In the genomic region with DNA sequence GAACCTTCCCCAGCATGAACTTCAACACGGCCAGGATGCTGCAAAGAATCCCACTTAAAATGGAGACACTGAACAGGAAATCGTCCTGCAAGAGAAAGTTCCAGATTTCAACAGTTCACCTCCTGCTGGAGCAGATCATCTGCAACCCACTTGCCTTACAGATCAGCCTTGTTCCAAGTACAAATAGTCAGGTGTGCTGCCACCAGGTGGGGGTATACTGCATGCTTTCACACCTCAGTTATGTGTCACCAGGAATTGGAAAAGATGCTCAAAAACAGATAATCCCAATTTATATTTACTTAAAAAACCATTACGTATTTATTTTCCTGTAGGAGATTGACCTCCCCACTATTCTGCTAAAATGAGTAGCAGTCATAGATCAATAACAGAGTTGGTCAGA, we compare ENCODE assay signal across 9 cellular contexts.
DNase-seq lines count a peak whose midpoint lies in the region; ATAC-seq and TF ChIP-seq lines count a peak whose summit lies in the region.
"Had no signal": no experiment of that assay in that cellular context is flagged by ENCODE, and none has a peak within 500 bp of the region (broad histone marks: within the 10 kb centered on the region; RNA-seq: fewer than 3 reads in every experiment).

No MANE protein-coding gene starts in this region.

- H3K4me3 ChIP-seq in H7 (ENCODE audit: insufficient read depth, low read depth, low read length) (no peak overlapping the region), brain microvascular endothelial cell (ENCODE audit: low read depth, low read length) (no peak overlapping the region)
- H3K4me3 ChIP-seq: HAP-1 had no signal

- H3K27me3 ChIP-seq in H7 (ENCODE audit: control insufficient read depth, insufficient read depth, low read length) (no peaks in the 10 kb centered on the region), brain microvascular endothelial cell (replicated peaks) (no peaks in the 10 kb centered on the region)

- no peak for TF ChIP-seq CTCF in Calu3 (IDR thresholded peaks at IDR 0.05; ENCODE audit: unreplicated experiment)
- TF ChIP-seq CTCF in brain microvascular endothelial cell (IDR thresholded peaks at IDR 0.05; ENCODE audit: low read depth, low read length, missing control alignments), result peak; percentile 24
- peak; percentile 26 for TF ChIP-seq CTCF in nephron progenitor cell (IDR thresholded peaks at IDR 0.05)

- H3K27me3 Mint-ChIP-seq in Calu3 (ENCODE audit: unreplicated experiment) (no peaks in the 10 kb centered on the region), nephron progenitor cell (ENCODE audit: low read depth, poor library complexity) (peaks cover 8% of the 10 kb centered on the region)
- no peaks in the 10 kb centered on the region for H3K27me3 Mint-ChIP-seq in T-helper 2 cell treated with Interferon-gamma antibody and Interleukin-4, amounts not matched to agents 5 μg/mL and 100 μg/mL, for 36 hours (ENCODE audit: low read depth)

- H3K9me3 Mint-ChIP-seq in Calu3 (ENCODE audit: low read depth, unreplicated experiment), result no peaks in the 10 kb centered on the region
- H3K9me3 Mint-ChIP-seq in nephron progenitor cell, result peaks cover 1% of the 10 kb centered on the region
- H3K9me3 Mint-ChIP-seq in T-helper 2 cell treated with Interferon-gamma antibody and Interleukin-4, amounts not matched to agents 5 μg/mL and 100 μg/mL, for 36 hours, result no peaks in the 10 kb centered on the region

- H3K36me3 Mint-ChIP-seq in Calu3 (ENCODE audit: insufficient read depth, unreplicated experiment) (peaks cover under 1% of the 10 kb centered on the region), nephron progenitor cell (ENCODE audit: low read depth) (no peaks in the 10 kb centered on the region)
- no peaks in the 10 kb centered on the region for H3K36me3 Mint-ChIP-seq in T-helper 2 cell treated with Interferon-gamma antibody and Interleukin-4, amounts not matched to agents 5 μg/mL and 100 μg/mL, for 36 hours (ENCODE audit: low read depth)

- BruUV-seq in Calu3 (replicated peaks; lab: Mats Ljungman, UMichigan), result no TSS peak

- intact Hi-C loops in Calu3 (cut with micrococcal nuclease; ENCODE audit: unreplicated experiment), result loop anchor here (1.0 to 5.0 kb wide), 2 partner anchors 311 to 432 kb away; no protein-coding TSS in a partner anchor

- H3K4me1 Mint-ChIP-seq in Calu3 (ENCODE audit: low read depth, unreplicated experiment) (peaks cover 15% of the 10 kb centered on the region), nephron progenitor cell (peaks cover 41% of the 10 kb centered on the region)
- no peaks in the 10 kb centered on the region for H3K4me1 Mint-ChIP-seq in T-helper 2 cell treated with Interferon-gamma antibody and Interleukin-4, amounts not matched to agents 5 μg/mL and 100 μg/mL, for 36 hours (ENCODE audit: low read depth)

- H3K27ac ChIP-seq in brain microvascular endothelial cell, result no peak overlapping the region

- H3K4me3 Mint-ChIP-seq in Calu3 (ENCODE audit: low read depth, unreplicated experiment) (no peak overlapping the region), nephron progenitor cell (peak overlapping the region; percentile 20)
- no peak overlapping the region for H3K4me3 Mint-ChIP-seq in T-helper 2 cell treated with Interferon-gamma antibody and Interleukin-4, amounts not matched to agents 5 μg/mL and 100 μg/mL, for 36 hours

- in situ Hi-C loops in brain microvascular endothelial cell (cut with HindIII; ENCODE audit: low pct_ligation_motif_present, low sequenced_read_pairs), result no loop called here

- H3K27ac Mint-ChIP-seq in Calu3 (ENCODE audit: unreplicated experiment) (no peak overlapping the region), nephron progenitor cell (peak overlapping the region; percentile 71)
- H3K27ac Mint-ChIP-seq in T-helper 2 cell treated with Interferon-gamma antibody and Interleukin-4, amounts not matched to agents 5 μg/mL and 100 μg/mL, for 36 hours, result no peak overlapping the region

- no peaks in the 10 kb centered on the region for H3K36me3 ChIP-seq in H7 (replicated peaks; ENCODE audit: control insufficient read depth, insufficient read depth, low read length)
- H3K36me3 ChIP-seq in brain microvascular endothelial cell (replicated peaks), result no peaks in the 10 kb centered on the region
- H3K36me3 ChIP-seq: HAP-1 had no signal

- CTCF ChIA-PET in Calu3 (lab: Charles Lee), result interaction anchor here (1.4 kb wide), 1 partner anchor 433 kb away, joined by 4 read pairs; no protein-coding TSS in a partner anchor

- DNase-seq in Calu3 (peak; percentile 74), H7 (peak; percentile 74), NCI-H748 treated with DMSO at 0.1 percent for 48 hours (lab: John Stamatoyannopoulos, UW) (peak; percentile 57), brain microvascular endothelial cell (no peak), nephron progenitor cell (no peak)
- DNase-seq in T-helper 2 cell treated with Interferon-gamma antibody and Interleukin-4, amounts not matched to agents 5 μg/mL and 100 μg/mL, for 36 hours (ENCODE audit: low spot score), result no peak

- ATAC-seq in GM21786 (IDR thresholded peaks at IDR 0.05; ENCODE audit: unreplicated experiment) (no peak), HG03520 (IDR thresholded peaks at IDR 0.05; ENCODE audit: unreplicated experiment) (no peak)

Comparison
In these comparisons a context has a peak if more than half of its experiments do, and no peak if none do; other contexts are left out.
1. DNase-seq: peak in Calu3 (single experiment), H7 (single experiment) and NCI-H748 treated with DMSO at 0.1 percent for 48 hours (single experiment); none in brain microvascular endothelial cell (single experiment), nephron progenitor cell (single experiment) and T-helper 2 cell treated with Interferon-gamma antibody and Interleukin-4, amounts not matched to agents 5 μg/mL and 100 μg/mL, for 36 hours (single experiment).